22 cellular contexts compared by ENCODE assay signal in the genomic region with DNA sequence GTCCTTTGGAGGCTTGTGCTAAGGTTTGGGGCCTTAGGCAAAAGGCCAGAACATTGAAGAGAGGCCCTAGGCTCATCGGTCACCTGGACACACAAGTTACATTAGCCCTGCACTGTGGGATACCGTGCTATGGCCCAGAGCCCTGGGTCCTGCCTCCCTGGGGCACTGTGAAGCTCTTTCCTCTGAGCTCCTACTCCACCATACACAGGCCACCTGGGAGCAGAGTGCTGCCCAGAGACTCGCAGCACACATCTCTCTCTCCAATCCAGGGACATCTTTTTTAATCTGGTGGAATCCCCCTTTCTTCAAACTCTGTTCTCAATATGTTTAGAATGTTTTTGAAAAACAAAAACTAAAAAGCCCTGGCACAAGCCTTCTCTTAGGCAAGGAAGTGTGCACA.
"Had no signal": no experiment of that assay in that cellular context is flagged by ENCODE, and none has a peak within 500 bp of the region (broad histone marks: within the 10 kb centered on the region; RNA-seq: fewer than 3 reads in every experiment).

No MANE protein-coding gene starts in this region.

- ATAC-seq: activated CD8-positive, alpha-beta T cell treated with anti-CD3 and anti-CD28 coated beads, Interleukin-2, amount 10 ng/mL, durations not matched to agents 7 days and 5 days; foreskin keratinocyte; left lobe of liver; lower lobe of right lung; right lobe of liver; stimulated activated effector memory CD8-positive, alpha-beta T cell treated with anti-CD3 and anti-CD28 coated beads, Interleukin-12 subunit alpha, Interleukin-12 subunit beta, amount 100 ng/mL, for 72 hours had no signal

- H3K27ac Mint-ChIP-seq: activated CD8-positive, alpha-beta T cell treated with anti-CD3 and anti-CD28 coated beads, Interleukin-2, amount 10 ng/mL, durations not matched to agents 7 days and 5 days; activated T-helper 1 cell treated with anti-CD3 and anti-CD28 coated beads, Interleukin-12 subunit alpha, Interleukin-12 subunit beta, Interleukin-2, Interleukin-4 antibody, amounts not matched to agents 30 ng/mL and 10 ng/mL and 1 ng/mL, durations not matched to agents 14 hours and 24 hours and 36 hours; stimulated activated effector memory CD8-positive, alpha-beta T cell treated with anti-CD3 and anti-CD28 coated beads, Interleukin-12 subunit alpha, Interleukin-12 subunit beta, amount 100 ng/mL, for 72 hours; type B pancreatic cell had no signal

- H3K4me3 Mint-ChIP-seq: activated CD8-positive, alpha-beta T cell treated with anti-CD3 and anti-CD28 coated beads, Interleukin-2, amount 10 ng/mL, durations not matched to agents 7 days and 5 days; activated naive CD8-positive, alpha-beta T cell; activated T-helper 1 cell treated with anti-CD3 and anti-CD28 coated beads, Interleukin-12 subunit alpha, Interleukin-12 subunit beta, Interleukin-2, Interleukin-4 antibody, amounts not matched to agents 30 ng/mL and 10 ng/mL and 1 ng/mL, durations not matched to agents 14 hours and 24 hours and 36 hours; stimulated activated effector memory CD8-positive, alpha-beta T cell treated with anti-CD3 and anti-CD28 coated beads, Interleukin-12 subunit alpha, Interleukin-12 subunit beta, amount 100 ng/mL, for 72 hours; type B pancreatic cell had no signal

- H3K27me3 Mint-ChIP-seq: activated naive CD8-positive, alpha-beta T cell; naive B cell; type B pancreatic cell had no signal

- DNase-seq: activated CD4-positive, alpha-beta T cell treated with anti-CD3 and anti-CD28 coated beads, Interleukin-2, amount 50 U/mL, for 1 hour; activated CD4-positive, CD25-positive, alpha-beta regulatory T cell treated with anti-CD3 and anti-CD28 coated beads, Interleukin-2, amount 50 U/mL, for 72 hours; activated CD8-positive, alpha-beta T cell treated with anti-CD3 and anti-CD28 coated beads, Interleukin-2, amount 10 ng/mL, durations not matched to agents 7 days and 5 days; activated gamma-delta T cell treated with Interleukin-2 at 50 U/mL for 16 hours; adrenal gland; brain microvascular endothelial cell; central memory CD4-positive, alpha-beta T cell; dermis blood vessel endothelial cell; effector CD8-positive, alpha-beta T cell; foreskin keratinocyte; lower lobe of right lung; naive B cell; occipital lobe; right lobe of liver; stimulated activated CD4-positive, alpha-beta T cell treated with anti-CD3 and anti-CD28 coated beads, Interleukin-2, amount 100 ng/mL, for 24 hours; testis; WERI-Rb-1 had no signal

- H3K9me3 Mint-ChIP-seq: activated T-helper 1 cell treated with anti-CD3 and anti-CD28 coated beads, Interleukin-12 subunit alpha, Interleukin-12 subunit beta, Interleukin-2, Interleukin-4 antibody, amounts not matched to agents 30 ng/mL and 10 ng/mL and 1 ng/mL, durations not matched to agents 14 hours and 24 hours and 36 hours; naive B cell; stimulated activated effector memory CD8-positive, alpha-beta T cell treated with anti-CD3 and anti-CD28 coated beads, Interleukin-12 subunit alpha, Interleukin-12 subunit beta, amount 100 ng/mL, for 72 hours; type B pancreatic cell had no signal
